13 cellular contexts compared by ENCODE assay signal in genomic region chr7:149458235-149458634, GRCh38. TPM values are rescaled to one million over a fixed set of nuclear protein-coding genes. Genes with fewer than 3 reads are reported as not detected.
DNase-seq lines count a peak whose midpoint lies in the region; ATAC-seq and TF ChIP-seq lines count a peak whose summit lies in the region.
"Had no signal": no experiment of that assay in that cellular context is flagged by ENCODE, and none has a peak within 500 bp of the region (broad histone marks: within the 10 kb centered on the region; RNA-seq: fewer than 3 reads in every experiment).

No MANE protein-coding gene starts in this region.

- TF ChIP-seq CTCF in PC-3 (conservative IDR thresholded peaks at IDR 0.05; ENCODE audit: low read depth, low read length): no peak
- TF ChIP-seq CTCF in fibroblast of mammary gland (conservative IDR thresholded peaks at IDR 0.05; ENCODE audit: control insufficient read depth, insufficient read depth, low read depth, low read length): no peak
- no peak for TF ChIP-seq CTCF in GM10248 (IDR thresholded peaks at IDR 0.05; ENCODE audit: control extremely low read depth, extremely low read depth, low read depth, missing control alignments)

- H3K27me3 Mint-ChIP-seq in activated T-cell treated with anti-CD3 and anti-CD28 coated beads, Interleukin-2, amount 50 U/mL, for 72 hours (ENCODE audit: low read depth): no peaks in the 10 kb centered on the region

- H3K27ac ChIP-seq in PC-3 (ENCODE audit: low read length): no peak overlapping the region
- H3K27ac ChIP-seq: colonic mucosa had no signal

- POLR2A ChIA-PET in PC-3 (lab: Charles Lee; ENCODE audit: unreplicated experiment): interaction anchor here (0.6 kb wide), 1 partner anchor 313 kb away, joined by 3 read pairs; no protein-coding TSS in a partner anchor
- POLR2A ChIA-PET in GM10248 (lab: Yijun Ruan, JAX): no interaction called here

- peaks cover 20% of the 10 kb centered on the region for H3K4me1 Mint-ChIP-seq in activated T-cell treated with anti-CD3 and anti-CD28 coated beads, Interleukin-2, amount 50 U/mL, for 72 hours (ENCODE audit: low read depth)
- peaks cover 26% of the 10 kb centered on the region for H3K4me1 Mint-ChIP-seq in stimulated activated effector memory CD8-positive, alpha-beta T cell treated with anti-CD3 and anti-CD28 coated beads, Interleukin-12 subunit alpha, Interleukin-12 subunit beta, amount 100 ng/mL, for 72 hours

- no peak for DNase-seq in activated T-cell treated with anti-CD3 and anti-CD28 coated beads, Interleukin-2, amount 50 U/mL, for 72 hours
- no peak for DNase-seq in activated T-cell treated with anti-CD3 and anti-CD28 coated beads, Interleukin-2, amount 50 U/mL, for 1 hour
- DNase-seq in PC-3 (no peak), fibroblast of mammary gland (ENCODE audit: low read depth) (peak; percentile 12), NCI-H2227 (lab: John Stamatoyannopoulos, UW; ENCODE audit: unreplicated experiment) (no peak), GM10248 (ENCODE audit: extremely low spot score) (no peak)
- DNase-seq in stimulated activated effector memory CD8-positive, alpha-beta T cell treated with anti-CD3 and anti-CD28 coated beads, Interleukin-12 subunit alpha, Interleukin-12 subunit beta, amount 100 ng/mL, for 72 hours (ENCODE audit: low spot score in 2 of 2): peak in 1 of 2 donors; percentile 37
- DNase-seq: activated effector memory CD4-positive, alpha-beta T cell treated with anti-CD3 and anti-CD28 coated beads, Interleukin-2, amount 50 U/mL, for 16 hours; AML-193; NCI-H2107; posterior cingulate gyrus had no signal

- intact Hi-C loops in PC-3 (cut with micrococcal nuclease): no loop called here

- no peaks in the 10 kb centered on the region for H3K9me2 ChIP-seq in PC-3 (replicated peaks; ENCODE audit: low read length)

- H3K79me2 ChIP-seq in PC-3 (ENCODE audit: low read length): peaks cover 36% of the 10 kb centered on the region

- H3K9ac ChIP-seq in PC-3 (ENCODE audit: low read length): no peak overlapping the region

- H3K4me3 Mint-ChIP-seq in activated T-cell treated with anti-CD3 and anti-CD28 coated beads, Interleukin-2, amount 50 U/mL, for 72 hours: peak overlapping the region; percentile 55 to 70
- peak overlapping the region; percentile 39 for H3K4me3 Mint-ChIP-seq in stimulated activated effector memory CD8-positive, alpha-beta T cell treated with anti-CD3 and anti-CD28 coated beads, Interleukin-12 subunit alpha, Interleukin-12 subunit beta, amount 100 ng/mL, for 72 hours

- H3K36me3 Mint-ChIP-seq in activated T-cell treated with anti-CD3 and anti-CD28 coated beads, Interleukin-2, amount 50 U/mL, for 72 hours (ENCODE audit: insufficient read depth in 2 of 2): peaks cover 3 to 10% of the 10 kb centered on the region in 2 donors
- H3K36me3 Mint-ChIP-seq in stimulated activated effector memory CD8-positive, alpha-beta T cell treated with anti-CD3 and anti-CD28 coated beads, Interleukin-12 subunit alpha, Interleukin-12 subunit beta, amount 100 ng/mL, for 72 hours: peaks cover 35% of the 10 kb centered on the region

- H3K9me3 Mint-ChIP-seq in activated T-cell treated with anti-CD3 and anti-CD28 coated beads, Interleukin-2, amount 50 U/mL, for 72 hours: no peaks in the 10 kb centered on the region
- H3K9me3 Mint-ChIP-seq in stimulated activated effector memory CD8-positive, alpha-beta T cell treated with anti-CD3 and anti-CD28 coated beads, Interleukin-12 subunit alpha, Interleukin-12 subunit beta, amount 100 ng/mL, for 72 hours: no peaks in the 10 kb centered on the region

- H3K27me3 ChIP-seq in PC-3 (ENCODE audit: low read length): no peaks in the 10 kb centered on the region
- H3K27me3 ChIP-seq: colonic mucosa had no signal

- no peaks in the 10 kb centered on the region for H3F3A ChIP-seq in PC-3 (ENCODE audit: low read length, unreplicated experiment)

- H3K9me3 ChIP-seq in PC-3 (ENCODE audit: low read length): no peaks in the 10 kb centered on the region
- H3K9me3 ChIP-seq: colonic mucosa had no signal

- peak overlapping the region; percentile 75; the same call in 1 of the 2 replicates for H3K4me2 ChIP-seq in PC-3 (ENCODE audit: low read length)

- no TSS peak for BruUV-seq in PC-3 (replicated peaks; lab: Mats Ljungman, UMichigan)

- CTCF ChIA-PET in PC-3 (lab: Charles Lee): no interaction called here
- CTCF ChIA-PET in GM10248 (lab: Yijun Ruan, JAX): interaction anchor here (0.8 to 3.3 kb wide), 7 partner anchors 16 to 197 kb away, joined by 3 to 14 read pairs (median 4); partner anchors contain the start of gene ZNF783

- H4K20me1 ChIP-seq in PC-3 (ENCODE audit: low read length): no peaks in the 10 kb centered on the region

- peaks cover 3% of the 10 kb centered on the region; the same call in 1 of the 2 replicates for H3K36me3 ChIP-seq in PC-3 (ENCODE audit: low read depth, low read length)
- H3K36me3 ChIP-seq: colonic mucosa had no signal

- peaks cover 15% of the 10 kb centered on the region; the same call in 1 of the 2 replicates for H3K4me1 ChIP-seq in PC-3 (ENCODE audit: insufficient read depth, low read length)
- H3K4me1 ChIP-seq: colonic mucosa had no signal

- peak overlapping the region; percentile 64 for H3K27ac Mint-ChIP-seq in activated T-cell treated with anti-CD3 and anti-CD28 coated beads, Interleukin-2, amount 50 U/mL, for 72 hours
- H3K27ac Mint-ChIP-seq in stimulated activated effector memory CD8-positive, alpha-beta T cell treated with anti-CD3 and anti-CD28 coated beads, Interleukin-12 subunit alpha, Interleukin-12 subunit beta, amount 100 ng/mL, for 72 hours: peak overlapping the region; percentile 80

- H2AFZ ChIP-seq in PC-3 (ENCODE audit: low read length): no peak overlapping the region

- H3K4me3 ChIP-seq in PC-3 (ENCODE audit: low read length) (no peak overlapping the region), fibroblast of mammary gland (ENCODE audit: control insufficient read depth, low read depth, low read length) (no peak overlapping the region)
- H3K4me3 ChIP-seq: colonic mucosa had no signal

- no peak for ATAC-seq in activated T-cell treated with anti-CD3 and anti-CD28 coated beads, Interleukin-2, amount 50 U/mL, for 72 hours (replicated peaks in 1 of 2)
- ATAC-seq in PC-3 (no peak), HG03175 (IDR thresholded peaks at IDR 0.05; ENCODE audit: unreplicated experiment) (no peak)
- ATAC-seq in stimulated activated effector memory CD8-positive, alpha-beta T cell treated with anti-CD3 and anti-CD28 coated beads, Interleukin-12 subunit alpha, Interleukin-12 subunit beta, amount 100 ng/mL, for 72 hours: no peak

RNA-seq across cellular contexts. Expression of gene ZNF777, which starts 2.6 kb away (rescaled TPM):
- total RNA-seq in activated T-cell treated with anti-CD3 and anti-CD28 coated beads, Interleukin-2, amount 50 U/mL, for 72 hours: 10 to 100 TPM; 19.0 to 19.5 TPM
- total RNA-seq in PC-3 (2014; rRNA removed): 9.9 and 10.3 TPM in 2 replicates

RNA-seq across cellular contexts. Expression of gene ZNF746, which starts 39.4 kb away (rescaled TPM):
- 10 to 100 TPM; 20.3 to 21.9 TPM for total RNA-seq in activated T-cell treated with anti-CD3 and anti-CD28 coated beads, Interleukin-2, amount 50 U/mL, for 72 hours
- 19.6 and 27.4 TPM in 2 replicates for total RNA-seq in PC-3 (2014; rRNA removed)
